In the genomic region with DNA sequence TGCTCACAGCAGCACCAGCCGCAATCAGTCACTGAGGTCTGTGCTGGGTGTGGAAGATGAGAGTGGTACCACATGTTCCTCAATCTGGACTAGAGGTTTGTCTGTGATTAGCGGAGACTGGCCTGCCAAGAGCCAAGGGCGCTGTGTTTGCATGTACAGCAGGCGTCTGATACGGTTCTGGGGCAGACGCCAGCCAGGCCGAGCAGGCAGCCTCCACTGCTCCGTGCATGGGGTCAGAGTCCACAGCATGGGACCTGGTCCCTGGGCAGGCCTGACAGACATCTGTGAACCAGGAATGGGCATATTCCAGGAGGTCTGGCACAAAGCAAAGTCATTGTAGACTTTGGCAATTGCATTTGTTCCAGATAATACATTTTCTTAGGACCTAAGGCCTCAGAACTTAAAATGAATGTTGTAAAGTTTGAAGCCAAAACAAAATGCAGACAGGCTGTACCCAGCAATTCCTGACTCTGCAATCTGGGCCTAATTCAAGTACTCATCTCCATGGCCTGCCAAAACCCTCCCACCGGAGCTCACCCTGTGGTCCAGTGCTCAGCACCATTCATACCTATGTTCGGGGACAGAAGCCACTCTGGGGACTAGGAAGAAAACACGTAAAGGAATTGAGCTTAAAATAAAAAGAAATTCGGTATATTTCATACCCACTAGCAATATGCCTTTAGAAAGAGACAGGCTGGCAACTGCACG, we compare ENCODE assay signal across 2 cellular contexts.
TF ChIP-seq lines count a peak whose summit lies in the region.

No MANE protein-coding gene starts in this region.

TF ChIP-seq in IMR-90, 13 proteins besides CTCF, POLR2A, EP300 and RAD21:
- TF ChIP-seq CHD1 (IDR thresholded peaks at IDR 0.05; ENCODE audit: low read depth, low read length) (no peak), NFE2L2 (IDR thresholded peaks at IDR 0.05; ENCODE audit: low read depth, low read length) (no peak), BHLHE40 (IDR thresholded peaks at IDR 0.05; ENCODE audit: low read depth, low read length) (no peak), RFX5 (IDR thresholded peaks at IDR 0.05; ENCODE audit: low read depth, low read length) (no peak), CEBPB (IDR thresholded peaks at IDR 0.05; ENCODE audit: low read depth, low read length) (no peak), FOS (IDR thresholded peaks at IDR 0.05; ENCODE audit: low read depth, low read length) (no peak), MAZ (IDR thresholded peaks at IDR 0.05; ENCODE audit: borderline replicate concordance, low read depth, low read length) (no peak), MAFK (IDR thresholded peaks at IDR 0.05; ENCODE audit: low read depth, low read length) (no peak), MXI1 (IDR thresholded peaks at IDR 0.05; ENCODE audit: borderline replicate concordance, low read depth, low read length) (no peak), SMC3 (IDR thresholded peaks at IDR 0.05; ENCODE audit: low read depth, low read length) (no peak), RCOR1 (IDR thresholded peaks at IDR 0.05; ENCODE audit: insufficient replicate concordance, low read length) (no peak)
- TF ChIP-seq, protein P1, sequence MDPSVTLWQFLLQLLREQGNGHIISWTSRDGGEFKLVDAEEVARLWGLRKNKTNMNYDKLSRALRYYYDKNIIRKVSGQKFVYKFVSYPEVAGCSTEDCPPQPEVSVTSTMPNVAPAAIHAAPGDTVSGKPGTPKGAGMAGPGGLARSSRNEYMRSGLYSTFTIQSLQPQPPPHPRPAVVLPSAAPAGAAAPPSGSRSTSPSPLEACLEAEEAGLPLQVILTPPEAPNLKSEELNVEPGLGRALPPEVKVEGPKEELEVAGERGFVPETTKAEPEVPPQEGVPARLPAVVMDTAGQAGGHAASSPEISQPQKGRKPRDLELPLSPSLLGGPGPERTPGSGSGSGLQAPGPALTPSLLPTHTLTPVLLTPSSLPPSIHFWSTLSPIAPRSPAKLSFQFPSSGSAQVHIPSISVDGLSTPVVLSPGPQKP (IDR thresholded peaks at IDR 0.05; ENCODE audit: borderline replicate concordance, low read depth, low read length): no peak
- TF ChIP-seq, protein P2, sequence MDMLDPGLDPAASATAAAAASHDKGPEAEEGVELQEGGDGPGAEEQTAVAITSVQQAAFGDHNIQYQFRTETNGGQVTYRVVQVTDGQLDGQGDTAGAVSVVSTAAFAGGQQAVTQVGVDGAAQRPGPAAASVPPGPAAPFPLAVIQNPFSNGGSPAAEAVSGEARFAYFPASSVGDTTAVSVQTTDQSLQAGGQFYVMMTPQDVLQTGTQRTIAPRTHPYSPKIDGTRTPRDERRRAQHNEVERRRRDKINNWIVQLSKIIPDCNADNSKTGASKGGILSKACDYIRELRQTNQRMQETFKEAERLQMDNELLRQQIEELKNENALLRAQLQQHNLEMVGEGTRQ (IDR thresholded peaks at IDR 0.05; ENCODE audit: low read depth, low read length): no peak

TF ChIP-seq in liver, 16 proteins besides CTCF, POLR2A, EP300 and RAD21:
- TF ChIP-seq SP1 (IDR thresholded peaks at IDR 0.05): peak; percentile 98
- TF ChIP-seq, protein P3, sequence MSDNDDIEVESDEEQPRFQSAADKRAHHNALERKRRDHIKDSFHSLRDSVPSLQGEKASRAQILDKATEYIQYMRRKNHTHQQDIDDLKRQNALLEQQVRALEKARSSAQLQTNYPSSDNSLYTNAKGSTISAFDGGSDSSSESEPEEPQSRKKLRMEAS (IDR thresholded peaks at IDR 0.05): peak; percentile 99
- TF ChIP-seq GABPA (IDR thresholded peaks at IDR 0.05 in 1 of 2, conservative IDR thresholded peaks at IDR 0.05 in 1 of 2): no peak
- peak; percentile 83 for TF ChIP-seq NR2F2 (IDR thresholded peaks at IDR 0.05)
- TF ChIP-seq YY1 (IDR thresholded peaks at IDR 0.05): peak; percentile 94
- TF ChIP-seq, protein P4, sequence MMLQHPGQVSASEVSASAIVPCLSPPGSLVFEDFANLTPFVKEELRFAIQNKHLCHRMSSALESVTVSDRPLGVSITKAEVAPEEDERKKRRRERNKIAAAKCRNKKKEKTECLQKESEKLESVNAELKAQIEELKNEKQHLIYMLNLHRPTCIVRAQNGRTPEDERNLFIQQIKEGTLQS (IDR thresholded peaks at IDR 0.05): peak; percentile 78
- TF ChIP-seq FOXA2 (IDR thresholded peaks at IDR 0.05): peak; percentile 81
- TF ChIP-seq, protein P5, sequence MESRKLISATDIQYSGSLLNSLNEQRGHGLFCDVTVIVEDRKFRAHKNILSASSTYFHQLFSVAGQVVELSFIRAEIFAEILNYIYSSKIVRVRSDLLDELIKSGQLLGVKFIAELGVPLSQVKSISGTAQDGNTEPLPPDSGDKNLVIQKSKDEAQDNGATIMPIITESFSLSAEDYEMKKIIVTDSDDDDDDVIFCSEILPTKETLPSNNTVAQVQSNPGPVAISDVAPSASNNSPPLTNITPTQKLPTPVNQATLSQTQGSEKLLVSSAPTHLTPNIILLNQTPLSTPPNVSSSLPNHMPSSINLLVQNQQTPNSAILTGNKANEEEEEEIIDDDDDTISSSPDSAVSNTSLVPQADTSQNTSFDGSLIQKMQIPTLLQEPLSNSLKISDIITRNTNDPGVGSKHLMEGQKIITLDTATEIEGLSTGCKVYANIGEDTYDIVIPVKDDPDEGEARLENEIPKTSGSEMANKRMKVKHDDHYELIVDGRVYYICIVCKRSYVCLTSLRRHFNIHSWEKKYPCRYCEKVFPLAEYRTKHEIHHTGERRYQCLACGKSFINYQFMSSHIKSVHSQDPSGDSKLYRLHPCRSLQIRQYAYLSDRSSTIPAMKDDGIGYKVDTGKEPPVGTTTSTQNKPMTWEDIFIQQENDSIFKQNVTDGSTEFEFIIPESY (IDR thresholded peaks at IDR 0.05): peak; percentile 88
- TF ChIP-seq HNF4A (conservative IDR thresholded peaks at IDR 0.05): peak; percentile 98 to 99
- TF ChIP-seq FOXA1 (IDR thresholded peaks at IDR 0.05): peak; percentile 65
- TF ChIP-seq JUND (IDR thresholded peaks at IDR 0.05): peak; percentile 51 to 72
- TF ChIP-seq, protein P6, sequence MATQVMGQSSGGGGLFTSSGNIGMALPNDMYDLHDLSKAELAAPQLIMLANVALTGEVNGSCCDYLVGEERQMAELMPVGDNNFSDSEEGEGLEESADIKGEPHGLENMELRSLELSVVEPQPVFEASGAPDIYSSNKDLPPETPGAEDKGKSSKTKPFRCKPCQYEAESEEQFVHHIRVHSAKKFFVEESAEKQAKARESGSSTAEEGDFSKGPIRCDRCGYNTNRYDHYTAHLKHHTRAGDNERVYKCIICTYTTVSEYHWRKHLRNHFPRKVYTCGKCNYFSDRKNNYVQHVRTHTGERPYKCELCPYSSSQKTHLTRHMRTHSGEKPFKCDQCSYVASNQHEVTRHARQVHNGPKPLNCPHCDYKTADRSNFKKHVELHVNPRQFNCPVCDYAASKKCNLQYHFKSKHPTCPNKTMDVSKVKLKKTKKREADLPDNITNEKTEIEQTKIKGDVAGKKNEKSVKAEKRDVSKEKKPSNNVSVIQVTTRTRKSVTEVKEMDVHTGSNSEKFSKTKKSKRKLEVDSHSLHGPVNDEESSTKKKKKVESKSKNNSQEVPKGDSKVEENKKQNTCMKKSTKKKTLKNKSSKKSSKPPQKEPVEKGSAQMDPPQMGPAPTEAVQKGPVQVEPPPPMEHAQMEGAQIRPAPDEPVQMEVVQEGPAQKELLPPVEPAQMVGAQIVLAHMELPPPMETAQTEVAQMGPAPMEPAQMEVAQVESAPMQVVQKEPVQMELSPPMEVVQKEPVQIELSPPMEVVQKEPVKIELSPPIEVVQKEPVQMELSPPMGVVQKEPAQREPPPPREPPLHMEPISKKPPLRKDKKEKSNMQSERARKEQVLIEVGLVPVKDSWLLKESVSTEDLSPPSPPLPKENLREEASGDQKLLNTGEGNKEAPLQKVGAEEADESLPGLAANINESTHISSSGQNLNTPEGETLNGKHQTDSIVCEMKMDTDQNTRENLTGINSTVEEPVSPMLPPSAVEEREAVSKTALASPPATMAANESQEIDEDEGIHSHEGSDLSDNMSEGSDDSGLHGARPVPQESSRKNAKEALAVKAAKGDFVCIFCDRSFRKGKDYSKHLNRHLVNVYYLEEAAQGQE (IDR thresholded peaks at IDR 0.05): peak; percentile 85
- peak; percentile 23 to 75 for TF ChIP-seq EGR1 (IDR thresholded peaks at IDR 0.05; ENCODE audit: low read depth in 2 of 2)
- TF ChIP-seq TAF1 (conservative IDR thresholded peaks at IDR 0.05): no peak
- peak; percentile 85 to 93 for TF ChIP-seq RXRA (IDR thresholded peaks at IDR 0.05)
- peak; percentile 97 for TF ChIP-seq HNF4G (IDR thresholded peaks at IDR 0.05)
